Comparison of ENCODE assay signal across 18 cellular contexts in the genomic region with DNA sequence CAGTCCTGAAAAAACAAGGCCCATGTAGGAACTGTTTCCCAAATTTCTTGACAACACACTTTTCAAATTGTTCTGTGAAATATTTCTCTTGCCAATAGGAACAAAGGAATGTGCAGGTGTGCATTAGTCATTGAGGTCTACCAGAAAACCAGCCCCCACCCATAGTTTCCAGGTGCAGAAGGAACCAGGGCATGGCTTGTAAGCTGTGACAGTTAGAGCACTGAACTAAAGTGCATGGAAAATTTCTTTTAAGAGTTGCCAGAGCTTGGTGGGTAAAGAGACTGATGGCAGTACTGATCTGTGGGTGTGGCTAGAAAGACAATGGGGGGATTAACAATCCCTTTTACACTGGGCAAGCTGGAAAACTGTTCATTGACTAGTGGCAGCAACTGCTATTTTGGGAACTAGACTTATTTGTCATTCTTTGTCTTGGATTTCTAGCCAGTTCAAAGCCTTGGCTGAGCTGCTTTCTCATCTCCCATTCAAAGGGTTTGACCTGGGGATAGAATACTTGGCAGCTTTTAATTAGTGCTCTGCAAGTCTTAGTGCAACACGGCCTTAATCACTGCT.
DNase-seq lines count a peak whose midpoint lies in the region; ATAC-seq and TF ChIP-seq lines count a peak whose summit lies in the region.
"Had no signal": no experiment of that assay in that cellular context is flagged by ENCODE, and none has a peak within 500 bp of the region (broad histone marks: within the 10 kb centered on the region; RNA-seq: fewer than 3 reads in every experiment).

No MANE protein-coding gene starts in this region.

- H3K4me2 ChIP-seq in mammary epithelial cell (ENCODE audit: insufficient read depth, low read depth, low read length) (peak overlapping the region; percentile 37), smooth muscle cell (no peak overlapping the region)

- no peaks in the 10 kb centered on the region for H3F3A ChIP-seq in smooth muscle cell (ENCODE audit: low read depth)

- H4K20me1 ChIP-seq in mammary epithelial cell (ENCODE audit: insufficient read depth, low read length) (no peaks in the 10 kb centered on the region), smooth muscle cell (ENCODE audit: low read depth) (no peaks in the 10 kb centered on the region)

- H3K4me3 ChIP-seq in mammary epithelial cell (replicated peaks in 1 of 3; ENCODE audit: insufficient read depth in 1 of 3, low read depth in 2 of 3, low read length in 3 of 3), result no peak overlapping the region
- H3K4me3 ChIP-seq in smooth muscle cell, result no peak overlapping the region
- H3K4me3 ChIP-seq: SJCRH30 had no signal

- 0% methylated on average over 1 of the region's 1 CpG for WGBS in mammary epithelial cell (ENCODE audit: low coverage, missing lambda C conversion rate)
- 57% methylated on average over 1 of the region's 1 CpG for WGBS in smooth muscle cell (ENCODE audit: low lambda C conversion rate)

- H3K9ac ChIP-seq in mammary epithelial cell (ENCODE audit: insufficient read depth, low read length) (no peak overlapping the region), smooth muscle cell (ENCODE audit: low read depth) (no peak overlapping the region)

- H3K9me3 ChIP-seq in mammary epithelial cell (replicated peaks; ENCODE audit: insufficient read depth, low read length) (peaks cover 6% of the 10 kb centered on the region), smooth muscle cell (replicated peaks; ENCODE audit: low read depth) (no peaks in the 10 kb centered on the region)
- H3K9me3 ChIP-seq: SJCRH30 had no signal

- peak; percentile 8 for DNase-seq in DMS53 (lab: John Stamatoyannopoulos, UW)
- no peak for DNase-seq in DMS53 treated with DMSO at 0.1 percent for 48 hours (lab: John Stamatoyannopoulos, UW; ENCODE audit: unreplicated experiment)
- peak; percentile 69 for DNase-seq in mammary epithelial cell
- DNase-seq in islet precursor cell, result peak; percentile 58
- DNase-seq in smooth muscle cell (lab: John Stamatoyannopoulos, UW; ENCODE audit: unreplicated experiment), result no peak
- no peak for DNase-seq in stimulated activated naive CD4-positive, alpha-beta T cell treated with Interleukin-2 at 50 U/mL for 16 hours (lab: John Stamatoyannopoulos, UW)
- no peak for DNase-seq in ACHN
- DNase-seq: CD4-positive, alpha-beta memory T cell; Kasumi-1; NCI-H187; NCI-H2171; NCI-H446 treated with DMSO at 0.1 percent for 48 hours; NCI-H748 treated with DMSO at 0.1 percent for 48 hours; OCI-M1; RPMI8226; SJCRH30 had no signal

- ATAC-seq in HG03039 (IDR thresholded peaks at IDR 0.05; ENCODE audit: unreplicated experiment), result no peak

- H2AFZ ChIP-seq in mammary epithelial cell (ENCODE audit: low read depth, low read length) (no peak overlapping the region), smooth muscle cell (ENCODE audit: low read depth) (no peak overlapping the region)

- no peak for TF ChIP-seq CTCF in mammary epithelial cell (conservative IDR thresholded peaks at IDR 0.05 in 1 of 2, IDR thresholded peaks at IDR 0.05 in 1 of 2; ENCODE audit: extremely low read depth in 1 of 2, insufficient read depth in 1 of 2, low read depth in 1 of 2, low read length in 2 of 2)
- no peak for TF ChIP-seq CTCF in smooth muscle cell (IDR thresholded peaks at IDR 0.05; ENCODE audit: borderline replicate concordance, insufficient read depth, poor library complexity, severe bottlenecking)

- intact Hi-C loops in mammary epithelial cell (cut with micrococcal nuclease), result loop anchor here (10.0 kb wide), 1 partner anchor 552 kb away; a partner anchor contains a TSS

- no peaks in the 10 kb centered on the region for H3K36me3 ChIP-seq in mammary epithelial cell (ENCODE audit: insufficient read depth, low read length)
- no peaks in the 10 kb centered on the region for H3K36me3 ChIP-seq in smooth muscle cell (ENCODE audit: low read depth)
- H3K36me3 ChIP-seq: SJCRH30 had no signal

- no peaks in the 10 kb centered on the region for H3K79me2 ChIP-seq in mammary epithelial cell (ENCODE audit: insufficient read depth, low read length)
- H3K79me2 ChIP-seq in smooth muscle cell (ENCODE audit: low read depth), result no peaks in the 10 kb centered on the region

- BruUV-seq in mammary epithelial cell (replicated peaks; lab: Mats Ljungman, UMichigan), result no TSS peak

- H3K27me3 ChIP-seq in mammary epithelial cell (ENCODE audit: insufficient read depth, low read length), result no peaks in the 10 kb centered on the region
- no peaks in the 10 kb centered on the region for H3K27me3 ChIP-seq in smooth muscle cell (ENCODE audit: low read depth)
- H3K27me3 ChIP-seq: SJCRH30 had no signal

- dilution Hi-C loops in mammary epithelial cell (cut with HindIII; ENCODE audit: low sequenced_read_pairs), result no loop called here

- peak overlapping the region; percentile 49 for H3K27ac ChIP-seq in mammary epithelial cell (ENCODE audit: insufficient read depth, low read depth, low read length)
- peak overlapping the region; percentile 33 for H3K27ac ChIP-seq in smooth muscle cell (ENCODE audit: low read depth)
- H3K27ac ChIP-seq: 22Rv1, SJCRH30 had no signal

- in situ Hi-C loops in mammary epithelial cell (cut with MboI; ENCODE audit: low sequenced_read_pairs in 2 of 2) (no loop called here), ACHN (cut with HindIII; ENCODE audit: low pct_ligation_motif_present, low pct_unique_long_range_greater_than_20kb, low sequenced_read_pairs) (no loop called here)

- peaks cover 31% of the 10 kb centered on the region for H3K4me1 ChIP-seq in mammary epithelial cell (ENCODE audit: insufficient read depth, low read length)
- no peaks in the 10 kb centered on the region for H3K4me1 ChIP-seq in smooth muscle cell (ENCODE audit: low read depth)

- CTCF ChIA-PET in mammary epithelial cell (lab: Charles Lee; ENCODE audit: low non-redundant PET), result no interaction called here

Comparison
In these comparisons a context has a peak if more than half of its experiments do, and no peak if none do; other contexts are left out.
1. DNase-seq: peak in DMS53 (single experiment), mammary epithelial cell (single experiment) and islet precursor cell (single experiment); none in DMS53 treated with DMSO at 0.1 percent for 48 hours (single experiment), smooth muscle cell (single experiment), stimulated activated naive CD4-positive, alpha-beta T cell treated with Interleukin-2 at 50 U/mL for 16 hours (single experiment) and ACHN (single experiment).